ENCODE assay signal across 8 cellular contexts in genomic region chr3:43691120-43692002, GRCh38.
DNase-seq lines count a peak whose midpoint lies in the region; ATAC-seq and TF ChIP-seq lines count a peak whose summit lies in the region.

No MANE protein-coding gene starts in this region.

- no peaks in the 10 kb centered on the region for H3K9me3 Mint-ChIP-seq in stimulated activated naive B cell treated with anti-CD40 and anti-IgM and Interleukin-4, amounts not matched to agents 10 μg/mL and 1 μg/mL and 100 μg/mL, for 72 hours

- peak overlapping the region; percentile 89 to 93 for H3K4me3 Mint-ChIP-seq in stimulated activated naive B cell treated with anti-CD40 and anti-IgM and Interleukin-4, amounts not matched to agents 10 μg/mL and 1 μg/mL and 100 μg/mL, for 72 hours

- peak overlapping the region; percentile 67 for H3K27ac Mint-ChIP-seq in stimulated activated naive B cell treated with anti-CD40 and anti-IgM and Interleukin-4, amounts not matched to agents 10 μg/mL and 1 μg/mL and 100 μg/mL, for 72 hours

- H3K27ac ChIP-seq in muscle layer of colon (ENCODE audit: low read depth, low read length): peak overlapping the region; percentile 89

- H3K4me1 Mint-ChIP-seq in stimulated activated naive B cell treated with anti-CD40 and anti-IgM and Interleukin-4, amounts not matched to agents 10 μg/mL and 1 μg/mL and 100 μg/mL, for 72 hours: peaks cover 9 to 37% of the 10 kb centered on the region in 2 donors

- H3K36me3 Mint-ChIP-seq in stimulated activated naive B cell treated with anti-CD40 and anti-IgM and Interleukin-4, amounts not matched to agents 10 μg/mL and 1 μg/mL and 100 μg/mL, for 72 hours: peaks cover 0 to 2% of the 10 kb centered on the region in 2 donors

- H3K27me3 Mint-ChIP-seq in stimulated activated naive B cell treated with anti-CD40 and anti-IgM and Interleukin-4, amounts not matched to agents 10 μg/mL and 1 μg/mL and 100 μg/mL, for 72 hours: no peaks in the 10 kb centered on the region

- H3K27me3 ChIP-seq in muscle layer of colon (ENCODE audit: control insufficient read depth in 1 of 2, insufficient read depth in 2 of 2, low read length in 2 of 2): no peaks in the 10 kb centered on the region

- H3K4me1 ChIP-seq in muscle layer of colon (ENCODE audit: insufficient read depth, low read length): peaks cover 9% of the 10 kb centered on the region

- ATAC-seq in HG02938 (IDR thresholded peaks at IDR 0.05; ENCODE audit: unreplicated experiment): peak; percentile 34
- ATAC-seq in stimulated activated naive B cell treated with anti-CD40 and anti-IgM and Interleukin-4, amounts not matched to agents 10 μg/mL and 1 μg/mL and 100 μg/mL, for 72 hours (replicated peaks): peak; percentile 44 to 47

- no peaks in the 10 kb centered on the region for H3K36me3 ChIP-seq in muscle layer of colon (ENCODE audit: insufficient read depth, low read length)

- H3K9ac ChIP-seq in muscle layer of colon (ENCODE audit: low read length): peak overlapping the region; percentile 40

- H3K9me3 ChIP-seq in muscle layer of colon (ENCODE audit: low read length): no peaks in the 10 kb centered on the region

- TF ChIP-seq POLR2A in erythroblast (IDR thresholded peaks at IDR 0.05; ENCODE audit: low read length): peak; percentile 68

- peak; percentile 47 for DNase-seq in NK-92 treated with Interleukin-12 subunit alpha and Interleukin-12 subunit beta, amount 100 ng/mL, for 24 hours (lab: John Stamatoyannopoulos, UW)
- DNase-seq in NK-92 (lab: John Stamatoyannopoulos, UW; ENCODE audit: unreplicated experiment): no peak
- DNase-seq in NCI-H510A (lab: John Stamatoyannopoulos, UW): peak; percentile 40
- DNase-seq in activated T-cell treated with anti-CD3 and anti-CD28 coated beads for 24 hours (ENCODE audit: low read depth): peak; percentile 7
- DNase-seq in erythroblast (lab: John Stamatoyannopoulos, UW): peak; percentile 76 to 86
- DNase-seq in stimulated activated naive B cell treated with anti-CD40 and anti-IgM and Interleukin-4, amounts not matched to agents 10 μg/mL and 1 μg/mL and 100 μg/mL, for 72 hours: peak; percentile 33

- peak overlapping the region; percentile 76 to 88 for H3K4me3 ChIP-seq in muscle layer of colon (ENCODE audit: low read depth in 1 of 2, low read length in 2 of 2)
